In genomic region chr15:66772967-66773873, GRCh38 we compare ENCODE assay signal across 10 cellular contexts.
DNase-seq lines count a peak whose midpoint lies in the region; ATAC-seq and TF ChIP-seq lines count a peak whose summit lies in the region.
"Had no signal": no experiment of that assay in that cellular context is flagged by ENCODE, and none has a peak within 500 bp of the region (broad histone marks: within the 10 kb centered on the region; RNA-seq: fewer than 3 reads in every experiment).

No MANE protein-coding gene starts in this region.

- peak; percentile 19 for ATAC-seq in upper lobe of right lung

- H3K27me3 ChIP-seq in SJSA1 (replicated peaks) (no peaks in the 10 kb centered on the region), esophagus squamous epithelium (no peaks in the 10 kb centered on the region), mucosa of rectum (ENCODE audit: control insufficient read depth in 2 of 2, insufficient read depth in 2 of 2, low read length in 2 of 2) (no peaks in the 10 kb centered on the region), upper lobe of right lung (no peaks in the 10 kb centered on the region)

- H3K27ac ChIP-seq in SJSA1 (peak overlapping the region; percentile 5; the same call in 1 of the 2 replicates), esophagus squamous epithelium (peak overlapping the region in 3 of 4 donors; percentile 49 to 66 (median 62)), mucosa of rectum (ENCODE audit: low read depth in 2 of 2, low read length in 2 of 2) (peak overlapping the region; percentile 60 to 80), upper lobe of right lung (peak overlapping the region; percentile 51)

- TF ChIP-seq POLR2A in esophagus squamous epithelium (IDR thresholded peaks at IDR 0.05): no peak

- 40 to 57% methylated on average over 7 to 13 of the region's 16 CpGs for WGBS in esophagus squamous epithelium, 2 donors

- no peak for TF ChIP-seq CTCF in esophagus squamous epithelium (IDR thresholded peaks at IDR 0.05)
- TF ChIP-seq CTCF in upper lobe of right lung (IDR thresholded peaks at IDR 0.05): no peak

- peaks cover 90% of the 10 kb centered on the region for H3K4me1 ChIP-seq in SJSA1 (replicated peaks)
- peaks cover 0 to 34% (median 17%) of the 10 kb centered on the region in 3 donors for H3K4me1 ChIP-seq in esophagus squamous epithelium
- H3K4me1 ChIP-seq in mucosa of rectum (ENCODE audit: control insufficient read depth in 2 of 2, insufficient read depth in 2 of 2, low read length in 2 of 2): peaks cover 36 to 45% of the 10 kb centered on the region in 2 donors
- peaks cover 52% of the 10 kb centered on the region for H3K4me1 ChIP-seq in upper lobe of right lung

- intact Hi-C loops in esophagus squamous epithelium (cut with DNase I) (loop anchor here (5.0 kb wide), 2 partner anchors 74 to 156 kb away; no protein-coding TSS in a partner anchor), upper lobe of right lung (cut with DNase I) (loop anchor here (10.0 kb wide), 1 partner anchor 158 kb away; no protein-coding TSS in a partner anchor)

- H3K9me3 ChIP-seq in SJSA1 (replicated peaks): no peaks in the 10 kb centered on the region
- no peaks in the 10 kb centered on the region for H3K9me3 ChIP-seq in esophagus squamous epithelium
- no peaks in the 10 kb centered on the region for H3K9me3 ChIP-seq in mucosa of rectum (ENCODE audit: control insufficient read depth in 2 of 2, low read length in 2 of 2)
- H3K9me3 ChIP-seq in upper lobe of right lung: no peaks in the 10 kb centered on the region

- DNase-seq in SJSA1 (ENCODE audit: low read depth in 1 of 2, low spot score in 2 of 2) (no peak), esophagus squamous epithelium (lab: John Stamatoyannopoulos, UW) (no peak), upper lobe of right lung (no peak), activated gamma-delta T cell treated with Interleukin-2 at 50 U/mL for 16 hours (no peak), NCI-H2029 treated with DMSO at 0.1 percent for 48 hours (lab: John Stamatoyannopoulos, UW) (no peak), NCI-H510A treated with DMSO at 0.1 percent for 48 hours (lab: John Stamatoyannopoulos, UW) (no peak), NCI-H1417 treated with DMSO at 0.1 percent for 48 hours (lab: John Stamatoyannopoulos, UW) (no peak)
- DNase-seq: KG1, OCI-M1 had no signal

- H3K4me3 ChIP-seq in SJSA1: no peak overlapping the region
- no peak overlapping the region for H3K4me3 ChIP-seq in esophagus squamous epithelium
- no peak overlapping the region for H3K4me3 ChIP-seq in mucosa of rectum (ENCODE audit: low read length in 2 of 2)
- H3K4me3 ChIP-seq in upper lobe of right lung: no peak overlapping the region

- H3K36me3 ChIP-seq in SJSA1: peaks cover 26% of the 10 kb centered on the region
- no peaks in the 10 kb centered on the region for H3K36me3 ChIP-seq in esophagus squamous epithelium
- no peaks in the 10 kb centered on the region for H3K36me3 ChIP-seq in mucosa of rectum (ENCODE audit: control insufficient read depth in 2 of 2, insufficient read depth in 2 of 2, low read length in 2 of 2)
- H3K36me3 ChIP-seq in upper lobe of right lung: no peaks in the 10 kb centered on the region

- peak overlapping the region in 1 of 2 donors; percentile 45 for H3K9ac ChIP-seq in mucosa of rectum (ENCODE audit: low read depth in 1 of 2, low read length in 2 of 2)

Comparison
In these comparisons a context has a peak if more than half of its experiments do, and no peak if none do; other contexts are left out.
1. H3K27ac ChIP-seq: peak in every context shown above with its lines; median percentile 70 in mucosa of rectum; 62 in esophagus squamous epithelium; 51 in upper lobe of right lung; 5 in SJSA1.